ENCODE assay signal across 1 cellular context in genomic region chr14:34711808-34712712, GRCh38.
TF ChIP-seq lines count a peak whose summit lies in the region.

No MANE protein-coding gene starts in this region.

TF ChIP-seq in GM12878, 131 proteins besides CTCF, POLR2A, EP300 and RAD21:
- TF ChIP-seq PAX5 (IDR thresholded peaks at IDR 0.05; ENCODE audit: borderline replicate concordance, low read depth, low read length) = no peak
- no peak for TF ChIP-seq RFX5 (IDR thresholded peaks at IDR 0.05; ENCODE audit: low read depth, low read length)
- TF ChIP-seq MTA2 (IDR thresholded peaks at IDR 0.05; ENCODE audit: low read depth) = no peak
- TF ChIP-seq RAD51 (IDR thresholded peaks at IDR 0.05) = no peak
- no peak for TF ChIP-seq WRNIP1 (IDR thresholded peaks at IDR 0.05; ENCODE audit: borderline replicate concordance, low read depth, low read length)
